ENCODE assay signal across 11 cellular contexts in genomic region chr17:60231691-60232090, GRCh38.
DNase-seq lines count a peak whose midpoint lies in the region; ATAC-seq, FAIRE-seq and TF ChIP-seq lines count a peak whose summit lies in the region.
"Had no signal": no experiment of that assay in that cellular context is flagged by ENCODE, and none has a peak within 500 bp of the region (broad histone marks: within the 10 kb centered on the region; RNA-seq: fewer than 3 reads in every experiment).

No MANE protein-coding gene starts in this region.

- FAIRE-seq in H54 (lab: Jason Lieb, UNC) = no peak

- DNase-seq in NCI-H82 (lab: John Stamatoyannopoulos, UW) = peak; percentile 35
- no peak for DNase-seq in NCI-H82 treated with DMSO at 0.1 percent for 48 hours (lab: John Stamatoyannopoulos, UW; ENCODE audit: unreplicated experiment)
- peak; percentile 61 for DNase-seq in SK-N-DZ (ENCODE audit: low spot score)
- DNase-seq in retina = peak; percentile 10
- DNase-seq in H54 (ENCODE audit: insufficient read length, low spot score) = no peak
- no peak for DNase-seq in kidney glomerular epithelial cell (lab: John Stamatoyannopoulos, UW)
- no peak for DNase-seq in DMS79 treated with DMSO at 0.1 percent for 48 hours (lab: John Stamatoyannopoulos, UW)
- DNase-seq: activated CD4-positive, alpha-beta T cell treated with anti-CD3 and anti-CD28 coated beads, Interleukin-2, amount 50 U/mL, for 1 hour; transverse colon had no signal

- TF ChIP-seq POLR2A in H54 (IDR thresholded peaks at IDR 0.05; ENCODE audit: low read depth, low read length) = no peak

- ATAC-seq in esophagus mucosa = peak; percentile 58
- ATAC-seq: activated naive CD4-positive, alpha-beta T cell treated with anti-CD3 and anti-CD28 coated beads, Interleukin-2, amount 50 U/mL, for 72 hours had no signal

Comparison
In these comparisons a context has a peak if more than half of its experiments do, and no peak if none do; other contexts are left out.
1. DNase-seq: peak in NCI-H82 (single experiment), SK-N-DZ (single experiment) and retina (single experiment); none in NCI-H82 treated with DMSO at 0.1 percent for 48 hours (single experiment), H54 (single experiment), kidney glomerular epithelial cell (single experiment) and DMS79 treated with DMSO at 0.1 percent for 48 hours (single experiment).